In genomic region chr11:10414659-10415058, GRCh38 we compare ENCODE assay signal across 9 cellular contexts. TPM values are rescaled to one million over a fixed set of nuclear protein-coding genes. Genes with fewer than 3 reads are reported as not detected.
A peak's percentile ranks its signal among the peaks of the same experiment; 100 is the strongest.
DNase-seq lines count a peak whose midpoint lies in the region; ATAC-seq, FAIRE-seq and TF ChIP-seq lines count a peak whose summit lies in the region.
"Had no signal": no experiment of that assay in that cellular context is flagged by ENCODE, and none has a peak within 500 bp of the region (broad histone marks: within the 10 kb centered on the region; RNA-seq: fewer than 3 reads in every experiment).

No MANE protein-coding gene starts in this region.

- H3K4me1 ChIP-seq in kidney (ENCODE audit: control insufficient read depth in 1 of 2, insufficient read depth in 1 of 2, low read depth in 1 of 2, low read length in 2 of 2) (no peaks in the 10 kb centered on the region), vagina (peaks cover 21% of the 10 kb centered on the region)

- no peak for ATAC-seq in activated naive CD8-positive, alpha-beta T cell treated with anti-CD3 and anti-CD28 coated beads, Interleukin-2, amount 50 U/mL, for 24 hours
- no peak for ATAC-seq in GM21515 (IDR thresholded peaks at IDR 0.05; ENCODE audit: unreplicated experiment)

- BruUV-seq in Calu3 (replicated peaks; lab: Mats Ljungman, UMichigan), result no TSS peak

- H3K9me3 Mint-ChIP-seq in activated naive CD8-positive, alpha-beta T cell (ENCODE audit: low read depth), result no peaks in the 10 kb centered on the region
- H3K9me3 Mint-ChIP-seq in activated naive CD8-positive, alpha-beta T cell treated with anti-CD3 and anti-CD28 coated beads, Interleukin-2, amount 50 U/mL, for 24 hours, result no peaks in the 10 kb centered on the region
- H3K9me3 Mint-ChIP-seq in activated T-helper 1 cell treated with anti-CD3 and anti-CD28 coated beads, Interleukin-12 subunit alpha, Interleukin-12 subunit beta, Interleukin-2, Interleukin-4 antibody, amounts not matched to agents 30 ng/mL and 10 ng/mL and 1 ng/mL, durations not matched to agents 14 hours and 24 hours and 36 hours, result no peaks in the 10 kb centered on the region
- H3K9me3 Mint-ChIP-seq in Calu3 (ENCODE audit: low read depth, unreplicated experiment), result no peaks in the 10 kb centered on the region
- H3K9me3 Mint-ChIP-seq: CD4-positive, CD25-positive, alpha-beta regulatory T cell had no signal

- peaks cover 20% of the 10 kb centered on the region for H3K4me1 Mint-ChIP-seq in activated naive CD8-positive, alpha-beta T cell (ENCODE audit: low read depth)
- H3K4me1 Mint-ChIP-seq in activated naive CD8-positive, alpha-beta T cell treated with anti-CD3 and anti-CD28 coated beads, Interleukin-2, amount 50 U/mL, for 24 hours, result peaks cover 22% of the 10 kb centered on the region
- H3K4me1 Mint-ChIP-seq in activated T-helper 1 cell treated with anti-CD3 and anti-CD28 coated beads, Interleukin-12 subunit alpha, Interleukin-12 subunit beta, Interleukin-2, Interleukin-4 antibody, amounts not matched to agents 30 ng/mL and 10 ng/mL and 1 ng/mL, durations not matched to agents 14 hours and 24 hours and 36 hours (ENCODE audit: low read depth), result peaks cover 23% of the 10 kb centered on the region
- H3K4me1 Mint-ChIP-seq in Calu3 (ENCODE audit: low read depth, unreplicated experiment), result peaks cover 7% of the 10 kb centered on the region

- no peak overlapping the region for H3K4me3 ChIP-seq in kidney (ENCODE audit: low read length in 2 of 2)
- no peak overlapping the region for H3K4me3 ChIP-seq in vagina

- no peak for FAIRE-seq in kidney (lab: Jason Lieb, UNC)

- DNase-seq in activated naive CD8-positive, alpha-beta T cell treated with anti-CD3 and anti-CD28 coated beads, Interleukin-2, amount 50 U/mL, for 24 hours, result no peak
- no peak for DNase-seq in activated T-helper 1 cell treated with anti-CD3 and anti-CD28 coated beads, Interleukin-12 subunit alpha, Interleukin-12 subunit beta, Interleukin-2, Interleukin-4 antibody, amounts not matched to agents 30 ng/mL and 10 ng/mL and 1 ng/mL, durations not matched to agents 14 hours and 24 hours and 36 hours (ENCODE audit: low spot score)
- DNase-seq in kidney (peak; percentile 80), vagina (ENCODE audit: extremely low spot score in 2 of 2) (no peak), Calu3 (no peak), ureter (ENCODE audit: low spot score) (no peak)

- H3K9me3 ChIP-seq in kidney (ENCODE audit: control insufficient read depth in 1 of 2, low read length in 2 of 2) (no peaks in the 10 kb centered on the region), vagina (no peaks in the 10 kb centered on the region)

- no peak overlapping the region for H3K9ac ChIP-seq in kidney (ENCODE audit: low read length in 2 of 2)

- H3K4me3 Mint-ChIP-seq in activated naive CD8-positive, alpha-beta T cell, result peak overlapping the region; percentile 10
- no peak overlapping the region for H3K4me3 Mint-ChIP-seq in activated naive CD8-positive, alpha-beta T cell treated with anti-CD3 and anti-CD28 coated beads, Interleukin-2, amount 50 U/mL, for 24 hours
- no peak overlapping the region for H3K4me3 Mint-ChIP-seq in activated T-helper 1 cell treated with anti-CD3 and anti-CD28 coated beads, Interleukin-12 subunit alpha, Interleukin-12 subunit beta, Interleukin-2, Interleukin-4 antibody, amounts not matched to agents 30 ng/mL and 10 ng/mL and 1 ng/mL, durations not matched to agents 14 hours and 24 hours and 36 hours
- no peak overlapping the region for H3K4me3 Mint-ChIP-seq in Calu3 (ENCODE audit: low read depth, unreplicated experiment)
- H3K4me3 Mint-ChIP-seq: CD4-positive, CD25-positive, alpha-beta regulatory T cell had no signal

- H3K27ac Mint-ChIP-seq in activated naive CD8-positive, alpha-beta T cell, result no peak overlapping the region
- no peak overlapping the region for H3K27ac Mint-ChIP-seq in activated naive CD8-positive, alpha-beta T cell treated with anti-CD3 and anti-CD28 coated beads, Interleukin-2, amount 50 U/mL, for 24 hours
- peak overlapping the region; percentile 30 for H3K27ac Mint-ChIP-seq in activated T-helper 1 cell treated with anti-CD3 and anti-CD28 coated beads, Interleukin-12 subunit alpha, Interleukin-12 subunit beta, Interleukin-2, Interleukin-4 antibody, amounts not matched to agents 30 ng/mL and 10 ng/mL and 1 ng/mL, durations not matched to agents 14 hours and 24 hours and 36 hours
- H3K27ac Mint-ChIP-seq in Calu3 (ENCODE audit: unreplicated experiment), result no peak overlapping the region
- H3K27ac Mint-ChIP-seq: CD4-positive, CD25-positive, alpha-beta regulatory T cell had no signal

- no peak for TF ChIP-seq POLR2A in vagina (IDR thresholded peaks at IDR 0.05)

- TF ChIP-seq CTCF in kidney (IDR thresholded peaks at IDR 0.05; ENCODE audit: borderline replicate concordance, extremely low read depth, insufficient read depth) (no peak), vagina (IDR thresholded peaks at IDR 0.05) (no peak), Calu3 (IDR thresholded peaks at IDR 0.05; ENCODE audit: unreplicated experiment) (no peak)

- no peaks in the 10 kb centered on the region for H3K36me3 Mint-ChIP-seq in activated naive CD8-positive, alpha-beta T cell
- H3K36me3 Mint-ChIP-seq in activated naive CD8-positive, alpha-beta T cell treated with anti-CD3 and anti-CD28 coated beads, Interleukin-2, amount 50 U/mL, for 24 hours (ENCODE audit: low read depth), result no peaks in the 10 kb centered on the region
- no peaks in the 10 kb centered on the region for H3K36me3 Mint-ChIP-seq in activated T-helper 1 cell treated with anti-CD3 and anti-CD28 coated beads, Interleukin-12 subunit alpha, Interleukin-12 subunit beta, Interleukin-2, Interleukin-4 antibody, amounts not matched to agents 30 ng/mL and 10 ng/mL and 1 ng/mL, durations not matched to agents 14 hours and 24 hours and 36 hours (ENCODE audit: low read depth)
- no peaks in the 10 kb centered on the region for H3K36me3 Mint-ChIP-seq in Calu3 (ENCODE audit: insufficient read depth, unreplicated experiment)
- H3K36me3 Mint-ChIP-seq: CD4-positive, CD25-positive, alpha-beta regulatory T cell had no signal

- CTCF ChIA-PET in Calu3 (lab: Charles Lee), result no interaction called here

- H3K27ac ChIP-seq in kidney (ENCODE audit: low read depth in 2 of 2, low read length in 2 of 2) (no peak overlapping the region), vagina (peak overlapping the region; percentile 20)

- no peaks in the 10 kb centered on the region for H3K36me3 ChIP-seq in kidney (ENCODE audit: control insufficient read depth in 1 of 2, insufficient read depth in 2 of 2, low read length in 2 of 2)
- no peaks in the 10 kb centered on the region for H3K36me3 ChIP-seq in vagina

- intact Hi-C loops in activated T-helper 1 cell treated with anti-CD3 and anti-CD28 coated beads, Interleukin-12 subunit alpha, Interleukin-12 subunit beta, Interleukin-2, Interleukin-4 antibody, amounts not matched to agents 30 ng/mL and 10 ng/mL and 1 ng/mL, durations not matched to agents 14 hours and 24 hours and 36 hours (cut with micrococcal nuclease), result no loop called here
- intact Hi-C loops in kidney (cut with DNase I) (no loop called here), vagina (cut with DNase I) (no loop called here), Calu3 (cut with micrococcal nuclease; ENCODE audit: unreplicated experiment) (no loop called here)

- no peaks in the 10 kb centered on the region for H3K27me3 ChIP-seq in vagina

- H3K27me3 Mint-ChIP-seq in activated naive CD8-positive, alpha-beta T cell, result no peaks in the 10 kb centered on the region
- H3K27me3 Mint-ChIP-seq in activated naive CD8-positive, alpha-beta T cell treated with anti-CD3 and anti-CD28 coated beads, Interleukin-2, amount 50 U/mL, for 24 hours, result no peaks in the 10 kb centered on the region
- peaks cover 11% of the 10 kb centered on the region for H3K27me3 Mint-ChIP-seq in activated T-helper 1 cell treated with anti-CD3 and anti-CD28 coated beads, Interleukin-12 subunit alpha, Interleukin-12 subunit beta, Interleukin-2, Interleukin-4 antibody, amounts not matched to agents 30 ng/mL and 10 ng/mL and 1 ng/mL, durations not matched to agents 14 hours and 24 hours and 36 hours (ENCODE audit: insufficient read depth)
- H3K27me3 Mint-ChIP-seq in Calu3 (ENCODE audit: unreplicated experiment), result peaks cover 47% of the 10 kb centered on the region

RNA-seq across cellular contexts. Expression of gene AMPD3, which starts 40.4 kb away (rescaled TPM):
- total RNA-seq in activated T-helper 1 cell treated with anti-CD3 and anti-CD28 coated beads, Interleukin-12 subunit alpha, Interleukin-12 subunit beta, Interleukin-2, Interleukin-4 antibody, amounts not matched to agents 30 ng/mL and 10 ng/mL and 1 ng/mL, durations not matched to agents 14 hours and 24 hours and 36 hours, result 13.9 and 14.3 TPM in 2 replicates
- total RNA-seq in kidney (16.5 TPM), vagina (20.1 TPM), Calu3 (2022) (2.1 and 3.1 TPM in 2 replicates), ureter (24.7 TPM)
- 8.4 TPM for polyA plus RNA-seq in kidney (ENCODE audit: insufficient read depth, low read depth, low replicate concordance)
